Comparison of ENCODE assay signal across 11 cellular contexts in genomic region chr1:16014509-16015482, GRCh38. TPM values are rescaled to one million over a fixed set of nuclear protein-coding genes. Genes with fewer than 3 reads are reported as not detected.
DNase-seq lines count a peak whose midpoint lies in the region; ATAC-seq and TF ChIP-seq lines count a peak whose summit lies in the region.
"Had no signal": no experiment of that assay in that cellular context is flagged by ENCODE, and none has a peak within 500 bp of the region (broad histone marks: within the 10 kb centered on the region; RNA-seq: fewer than 3 reads in every experiment).

No MANE protein-coding gene starts in this region.

- H3K79me2 ChIP-seq in OCI-LY3 (ENCODE audit: low read length), result no peaks in the 10 kb centered on the region

- intact Hi-C loops in psoas muscle (cut with DNase I), result no loop called here

- H3K9me3 ChIP-seq in OCI-LY3 (ENCODE audit: insufficient read depth, low read length) (no peaks in the 10 kb centered on the region), psoas muscle (no peaks in the 10 kb centered on the region)

- TF ChIP-seq CTCF in GM10266 (IDR thresholded peaks at IDR 0.05; ENCODE audit: control insufficient read depth, insufficient read depth, low read depth, missing control alignments) (no peak), OCI-LY3 (IDR thresholded peaks at IDR 0.05; ENCODE audit: low read depth, low read length) (no peak), fibroblast of villous mesenchyme (IDR thresholded peaks at IDR 0.05; ENCODE audit: insufficient read depth, low read depth, low read length) (no peak), psoas muscle (IDR thresholded peaks at IDR 0.05) (no peak)

- no peak overlapping the region for H3K9ac ChIP-seq in OCI-LY3 (ENCODE audit: low read length)

- no peak for ATAC-seq in psoas muscle
- no peak for ATAC-seq in GM21390 (IDR thresholded peaks at IDR 0.05; ENCODE audit: unreplicated experiment)

- H3K36me3 ChIP-seq in OCI-LY3 (replicated peaks; ENCODE audit: low read depth, low read length) (no peaks in the 10 kb centered on the region), psoas muscle (ENCODE audit: insufficient read depth in 1 of 2, low read depth in 1 of 2) (no peaks in the 10 kb centered on the region)

- H4K20me1 ChIP-seq in OCI-LY3 (ENCODE audit: insufficient read depth, low read length), result no peaks in the 10 kb centered on the region

- peak overlapping the region; percentile 29 for H3K4me2 ChIP-seq in OCI-LY3 (ENCODE audit: low read length)

- H3K27me3 ChIP-seq in OCI-LY3 (ENCODE audit: low read depth, low read length) (no peaks in the 10 kb centered on the region; the same call in 1 of the 2 replicates), psoas muscle (ENCODE audit: insufficient read depth in 3 of 3, low read length in 2 of 3) (no peaks in the 10 kb centered on the region)

- 26 to 43% (median 28%) methylated on average over 17 of the region's 17 CpGs for WGBS in psoas muscle, 3 donors

- H3K27ac ChIP-seq in OCI-LY3 (ENCODE audit: low read length) (no peak overlapping the region), psoas muscle (peak overlapping the region; percentile 100)

- DNase-seq in GM10266 (ENCODE audit: extremely low spot score) (peak; percentile 55), fibroblast of villous mesenchyme (ENCODE audit: low read depth) (peak; percentile 44), psoas muscle (peak; percentile 65 to 84), OCI-M2 (lab: John Stamatoyannopoulos, UW; ENCODE audit: unreplicated experiment) (no peak), D341Med (ENCODE audit: low spot score) (no peak), NCI-H2081 treated with DMSO at 0.1 percent for 48 hours (lab: John Stamatoyannopoulos, UW) (no peak)
- DNase-seq: NCI-H524 had no signal

- H3K4me1 ChIP-seq in OCI-LY3 (ENCODE audit: low read length), result peaks cover 12% of the 10 kb centered on the region
- peaks cover 53% of the 10 kb centered on the region for H3K4me1 ChIP-seq in psoas muscle

- H3K4me3 ChIP-seq in OCI-LY3 (ENCODE audit: low read length) (no peak overlapping the region), fibroblast of villous mesenchyme (ENCODE audit: low read depth, low read length) (no peak overlapping the region), psoas muscle (peak overlapping the region; percentile 84)

- H2AFZ ChIP-seq in OCI-LY3 (ENCODE audit: low read depth, low read length), result no peak overlapping the region

RNA-seq across cellular contexts. Expression of gene HSPB7, which starts 3.0 kb away (rescaled TPM):
- 1.7 and 3.5 TPM in 2 replicates for total RNA-seq in fibroblast of villous mesenchyme
- total RNA-seq in psoas muscle, result 1,000 to 10,000 TPM; 1,183 to 3,738 (median 2,852) TPM
- polyA plus RNA-seq in psoas muscle, result 1,000 to 10,000 TPM; 1,867 to 2,156 (median 2,058) TPM

RNA-seq across cellular contexts. Expression of gene CLCNKA, which starts 7.0 kb away (rescaled TPM):
- total RNA-seq in fibroblast of villous mesenchyme (not detected in 2 replicates), psoas muscle (1 to 10 TPM in 3 of 4 donors, under 1 TPM in 1; 0.84 to 2.2 (median 1.4) TPM)
- polyA plus RNA-seq in psoas muscle, result 1 to 10 TPM in 1 of 3 donors, under 1 TPM in 2; 0.30 to 1.2 (median 0.63) TPM
- polyA plus RNA-seq: fibroblast of lung had no signal

RNA-seq across cellular contexts. Expression of gene SRARP, which starts 10.8 kb away (rescaled TPM):
- total RNA-seq in fibroblast of villous mesenchyme (not detected in 2 replicates), psoas muscle (under 1 TPM in 1 of 4 donors, not detected in 3; 0.06 TPM)
- polyA plus RNA-seq in psoas muscle, result under 1 TPM; 0.06 to 0.17 (median 0.09) TPM
- total RNA-seq: fibroblast of lung, mesenteric fat pad had no signal
- polyA plus RNA-seq: fibroblast of lung had no signal

RNA-seq across cellular contexts. Expression of gene CLCNKB, which starts 28.8 kb away (rescaled TPM):
- total RNA-seq in fibroblast of villous mesenchyme, result under 0.01 and 0.43 TPM in 2 replicates
- under 1 TPM in 1 of 4 donors, not detected in 3; 0.30 TPM for total RNA-seq in psoas muscle
- under 1 TPM in 2 of 3 donors, not detected in 1; 0.05 to 0.31 TPM for polyA plus RNA-seq in psoas muscle

RNA-seq across cellular contexts. Expression of gene ZBTB17, which starts 38.9 kb away (rescaled TPM):
- 22.5 and 31.5 TPM in 2 replicates for total RNA-seq in fibroblast of villous mesenchyme
- 10 to 100 TPM; 23.5 to 29.5 (median 26.2) TPM for total RNA-seq in psoas muscle
- polyA plus RNA-seq in psoas muscle, result 10 to 100 TPM; 32.1 to 44.3 (median 34.2) TPM

Comparison
In these comparisons a context has a peak if more than half of its experiments do, and no peak if none do; other contexts are left out.
1. DNase-seq: peak in GM10266 (single experiment), fibroblast of villous mesenchyme (single experiment) and psoas muscle (2 of 2); none in OCI-M2 (single experiment), D341Med (single experiment) and NCI-H2081 treated with DMSO at 0.1 percent for 48 hours (single experiment).
2. RNA of gene HSPB7, which starts 3.0 kb away (total RNA-seq): 1,183 to 3,738 TPM in psoas muscle; 1.7 to 3.5 TPM in fibroblast of villous mesenchyme; every median in the first group is over 100 times any median in the second.